Comparison of ENCODE assay signal across 1 cellular context in the genomic region with DNA sequence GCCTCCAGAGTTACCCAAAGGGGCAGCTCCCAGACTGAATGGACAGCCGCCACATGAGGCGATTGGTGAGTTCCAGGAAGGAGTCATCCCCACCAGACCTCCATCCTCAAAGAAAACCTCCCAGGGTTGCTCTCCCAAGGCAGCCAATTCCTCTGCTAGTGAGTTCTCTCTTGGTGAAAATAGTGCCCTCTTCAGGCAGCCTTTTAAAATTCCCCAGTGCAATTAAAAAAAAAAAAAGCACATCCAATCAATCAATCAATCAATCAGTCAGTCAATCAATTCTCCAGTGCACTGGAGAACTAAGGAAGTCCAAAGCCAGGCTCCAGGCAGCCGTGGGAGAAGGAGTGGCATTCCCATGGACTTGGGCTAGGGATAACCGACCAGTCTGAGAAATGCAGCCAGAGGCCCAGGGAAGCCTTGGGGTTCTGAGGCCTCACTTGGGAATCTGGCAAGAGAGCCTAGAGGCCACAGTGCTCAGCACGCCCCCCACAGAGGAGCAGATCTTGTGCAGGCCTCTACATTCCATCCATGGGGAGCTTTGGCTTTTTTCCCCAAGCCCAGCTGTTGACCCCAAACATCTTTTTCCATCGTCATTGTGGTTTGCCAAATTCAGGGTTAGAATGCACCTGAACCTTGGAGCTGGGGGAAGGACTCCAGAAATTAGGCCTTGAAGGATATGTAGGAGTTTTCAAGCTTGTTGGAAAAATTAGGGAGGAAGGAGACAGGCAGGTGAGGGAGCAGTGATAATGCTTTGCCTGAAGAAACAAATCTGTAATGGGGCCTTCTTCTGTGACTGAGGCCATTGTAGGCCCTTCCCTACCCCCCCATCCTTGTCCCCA.
TF ChIP-seq lines count a peak whose summit lies in the region.

No MANE protein-coding gene starts in this region.

TF ChIP-seq in K562, 482 proteins besides CTCF, POLR2A, EP300 and RAD21:
- TF ChIP-seq CUX1 (CRISPR knock-in tag; IDR thresholded peaks at IDR 0.05) (peak; percentile 95), PBX2 (CRISPR knock-in tag; IDR thresholded peaks at IDR 0.05; ENCODE audit: low read depth) (no peak), PBX2 (tag; conservative IDR thresholded peaks at IDR 0.05; ENCODE audit: low read depth) (peak; percentile 87), KDM4B (IDR thresholded peaks at IDR 0.05; ENCODE audit: borderline replicate concordance in 2 of 2, low read depth in 1 of 2) (no peak), MEIS2 (IDR thresholded peaks at IDR 0.05; ENCODE audit: partially characterized antibody) (peak; percentile 76), PKNOX1 (IDR thresholded peaks at IDR 0.05) (peak; percentile 57), ZNF57 (CRISPR knock-in tag; IDR thresholded peaks at IDR 0.05) (no peak), SMAD2 (IDR thresholded peaks at IDR 0.05; ENCODE audit: low read depth, low read length) (no peak), UBTF (IDR thresholded peaks at IDR 0.05; ENCODE audit: borderline replicate concordance in 1 of 2, low read depth in 2 of 2, low read length in 2 of 2) (no peak), ZNF384 (IDR thresholded peaks at IDR 0.05; ENCODE audit: low read depth, low read length) (peak; percentile 87)
